In genomic region chr6:42877695-42878094, GRCh38 we compare ENCODE assay signal across 1 cellular context.
A peak's percentile ranks its signal among the peaks of the same experiment; 100 is the strongest.
TF ChIP-seq lines count a peak whose summit lies in the region.

No MANE protein-coding gene starts in this region.

TF ChIP-seq in HepG2, 621 proteins besides CTCF, POLR2A, EP300 and RAD21 (continued from another document):
- TF ChIP-seq, protein P1, sequence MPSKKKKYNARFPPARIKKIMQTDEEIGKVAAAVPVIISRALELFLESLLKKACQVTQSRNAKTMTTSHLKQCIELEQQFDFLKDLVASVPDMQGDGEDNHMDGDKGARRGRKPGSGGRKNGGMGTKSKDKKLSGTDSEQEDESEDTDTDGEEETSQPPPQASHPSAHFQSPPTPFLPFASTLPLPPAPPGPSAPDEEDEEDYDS (CRISPR knock-in tag; IDR thresholded peaks at IDR 0.05), result 0 out of 2 replicates have a peak, but pooled peaks have one; percentile 29
- 0 out of 2 replicates have a peak, but pooled peaks have one; percentile 6 for TF ChIP-seq ZNF724P (CRISPR knock-in tag; IDR thresholded peaks at IDR 0.05; ENCODE audit: borderline replicate concordance)
- TF ChIP-seq HDAC1 (CRISPR knock-in tag; IDR thresholded peaks at IDR 0.05), result peak; percentile 60
- peak; percentile 88 for TF ChIP-seq SAP130 (CRISPR knock-in tag; IDR thresholded peaks at IDR 0.05; ENCODE audit: low read depth)
- TF ChIP-seq THAP11 (CRISPR knock-in tag; IDR thresholded peaks at IDR 0.05), result peak; percentile 53; the same call in 1 of the 2 replicates
- TF ChIP-seq, protein P2, sequence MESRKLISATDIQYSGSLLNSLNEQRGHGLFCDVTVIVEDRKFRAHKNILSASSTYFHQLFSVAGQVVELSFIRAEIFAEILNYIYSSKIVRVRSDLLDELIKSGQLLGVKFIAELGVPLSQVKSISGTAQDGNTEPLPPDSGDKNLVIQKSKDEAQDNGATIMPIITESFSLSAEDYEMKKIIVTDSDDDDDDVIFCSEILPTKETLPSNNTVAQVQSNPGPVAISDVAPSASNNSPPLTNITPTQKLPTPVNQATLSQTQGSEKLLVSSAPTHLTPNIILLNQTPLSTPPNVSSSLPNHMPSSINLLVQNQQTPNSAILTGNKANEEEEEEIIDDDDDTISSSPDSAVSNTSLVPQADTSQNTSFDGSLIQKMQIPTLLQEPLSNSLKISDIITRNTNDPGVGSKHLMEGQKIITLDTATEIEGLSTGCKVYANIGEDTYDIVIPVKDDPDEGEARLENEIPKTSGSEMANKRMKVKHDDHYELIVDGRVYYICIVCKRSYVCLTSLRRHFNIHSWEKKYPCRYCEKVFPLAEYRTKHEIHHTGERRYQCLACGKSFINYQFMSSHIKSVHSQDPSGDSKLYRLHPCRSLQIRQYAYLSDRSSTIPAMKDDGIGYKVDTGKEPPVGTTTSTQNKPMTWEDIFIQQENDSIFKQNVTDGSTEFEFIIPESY (CRISPR knock-in tag; IDR thresholded peaks at IDR 0.05), result peak; percentile 41; the same call in 1 of the 2 replicates
- 0 out of 2 replicates have a peak, but pooled peaks have one; percentile 22 for TF ChIP-seq ZNF652 (CRISPR knock-in tag; IDR thresholded peaks at IDR 0.05; ENCODE audit: borderline replicate concordance, low read depth)
TF ChIP-seq in HepG2: peak in this region for 64.
